In the genomic region with DNA sequence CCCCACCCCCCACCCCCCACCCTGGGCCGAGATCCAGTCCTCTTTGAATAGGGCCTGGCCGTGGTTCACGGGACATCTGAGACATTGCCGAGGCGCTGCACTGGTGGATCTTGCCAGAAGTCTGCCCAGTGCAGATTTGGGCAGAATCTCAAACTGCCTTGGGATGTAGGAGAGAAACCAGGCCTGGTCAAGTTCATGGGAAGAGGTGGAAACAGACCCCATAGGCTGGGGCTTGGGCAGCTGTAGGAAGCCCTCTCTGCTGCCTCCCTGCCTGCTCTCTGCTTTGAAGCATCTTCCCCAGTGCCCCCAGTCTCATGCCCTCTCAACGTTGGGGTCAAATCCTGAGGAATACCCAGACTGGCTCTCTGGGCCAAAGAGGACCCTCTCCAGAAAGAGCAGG, we compare ENCODE assay signal across 26 cellular contexts.
"Had no signal": no experiment of that assay in that cellular context is flagged by ENCODE, and none has a peak within 500 bp of the region (broad histone marks: within the 10 kb centered on the region; RNA-seq: fewer than 3 reads in every experiment).

No MANE protein-coding gene starts in this region.

- DNase-seq: activated CD4-positive, alpha-beta T cell treated with anti-CD3 and anti-CD28 coated beads, Interleukin-2, amount 10 ng/mL, durations not matched to agents 24 days and 14 days; activated CD4-positive, alpha-beta T cell treated with anti-CD3 and anti-CD28 coated beads, Interleukin-2, amount 50 U/mL, for 4 hours; activated CD8-positive, alpha-beta T cell treated with anti-CD3 and anti-CD28 coated beads for 36 hours; activated gamma-delta T cell; activated naive CD4-positive, alpha-beta T cell treated with Interleukin-2 at 50 U/mL for 16 hours; activated naive CD8-positive, alpha-beta T cell treated with anti-CD3 and anti-CD28 coated beads, Interleukin-2, amount 10 ng/mL, durations not matched to agents 7 days and 5 days; activated T-cell treated with anti-CD3 and anti-CD28 coated beads, Interleukin-2, amount 50 U/mL, for 24 hours; MM.1S; MV-4-11; NCI-H1092; NCI-H1436 treated with DMSO at 0.1 percent for 48 hours; NCI-H1694 treated with DMSO at 0.1 percent for 48 hours; NCI-H2029; NCI-H345; NCI-H524 treated with DMSO at 0.1 percent for 48 hours; NK-92 treated with Interleukin-12 subunit alpha and Interleukin-12 subunit beta, amount 100 ng/mL, for 24 hours; PC-3; RPMI8226; SHP77; SK-N-SH had no signal

- H3K9me3 ChIP-seq: ascending aorta, Peyer's patch, SJSA1, SK-N-SH had no signal

- FAIRE-seq: TTC549 had no signal

- H3K4me3 ChIP-seq: ascending aorta, cardiac muscle cell, Peyer's patch, SJSA1 had no signal

- ATAC-seq: activated CD8-positive, alpha-beta T cell treated with anti-CD3 and anti-CD28 coated beads for 36 hours; PC-3 had no signal

- H3K4me2 ChIP-seq: KMS-11, SK-N-SH had no signal

- H3K4me1 ChIP-seq: ascending aorta had no signal

- H3K27ac ChIP-seq: ascending aorta, cardiac muscle cell, KMS-11, Peyer's patch, SJSA1 had no signal

- H3K9ac ChIP-seq: KMS-11, SK-N-SH had no signal

- H3K27me3 ChIP-seq: ascending aorta, cardiac muscle cell, Peyer's patch, SJSA1 had no signal
